ENCODE assay signal across 13 cellular contexts in genomic region chrX:132226169-132226568, GRCh38. TPM values are rescaled to one million over a fixed set of nuclear protein-coding genes. Genes with fewer than 3 reads are reported as not detected.
DNase-seq lines count a peak whose midpoint lies in the region; ATAC-seq, FAIRE-seq and TF ChIP-seq lines count a peak whose summit lies in the region.
"Had no signal": no experiment of that assay in that cellular context is flagged by ENCODE, and none has a peak within 500 bp of the region (broad histone marks: within the 10 kb centered on the region; RNA-seq: fewer than 3 reads in every experiment).

No MANE protein-coding gene starts in this region.

- H4K8ac ChIP-seq in mesenchymal stem cell (ENCODE audit: low read length): no peak overlapping the region

- RAD21 ChIA-PET in GM12878 (lab: Charles Lee; ENCODE audit: unreplicated experiment): interaction anchor here (0.7 to 1.9 kb wide), 9 partner anchors 67 to 405 kb away, joined by 3 to 20 read pairs (median 5); no protein-coding TSS in a partner anchor

- intact Hi-C loops in GM12878 (cut with micrococcal nuclease; ENCODE audit: unreplicated experiment): loop anchor here (2.0 to 5.0 kb wide), 2 partner anchors 389 to 406 kb away; no protein-coding TSS in a partner anchor
- intact Hi-C loops in activated T-helper 2 cell treated with anti-CD3 and anti-CD28 coated beads, Interferon-gamma antibody, Interleukin-2, Interleukin-4, amounts not matched to agents 10 μg/mL and 5 μg/mL and 100 μg/mL, durations not matched to agents 14 hours and 24 hours and 36 hours (cut with micrococcal nuclease): loop anchor here (5.0 kb wide), 1 partner anchor 406 kb away; no protein-coding TSS in a partner anchor

- H3K79me1 ChIP-seq in mesenchymal stem cell (replicated peaks; ENCODE audit: low read length, poor library complexity, severe bottlenecking): no peaks in the 10 kb centered on the region

- no peak for ATAC-seq in GM12878
- ATAC-seq in GM21528 (IDR thresholded peaks at IDR 0.05; ENCODE audit: low FRiP score, unreplicated experiment): no peak
- ATAC-seq in HG03469 (IDR thresholded peaks at IDR 0.05; ENCODE audit: unreplicated experiment): no peak
- ATAC-seq: activated CD4-positive, CD25-positive, alpha-beta regulatory T cell treated with anti-CD3 and anti-CD28 coated beads, Interleukin-2, amount 50 U/mL, for 24 hours had no signal

- no peak overlapping the region for H3K18ac ChIP-seq in mesenchymal stem cell (ENCODE audit: low read depth in 1 of 2, low read length in 2 of 2)

- no peak for FAIRE-seq in GM12878 (lab: Jason Lieb, UNC)

- H2BK12ac ChIP-seq in mesenchymal stem cell (ENCODE audit: low read length in 2 of 2): no peak overlapping the region

- no peak overlapping the region for H2BK5ac ChIP-seq in mesenchymal stem cell (ENCODE audit: low read depth, low read length, poor library complexity, severe bottlenecking)

- no peak for TF ChIP-seq EP300 in GM12878 (IDR thresholded peaks at IDR 0.05; ENCODE audit: borderline replicate concordance in 1 of 2, control insufficient read depth in 1 of 2, low read depth in 2 of 2, low read length in 2 of 2)

- no peak overlapping the region for H3K27ac Mint-ChIP-seq in activated CD4-positive, alpha-beta memory T cell treated with anti-CD3 and anti-CD28 coated beads, Interleukin-2, amount 10 ng/mL, durations not matched to agents 7 days and 5 days
- H3K27ac Mint-ChIP-seq in activated T-helper 2 cell treated with anti-CD3 and anti-CD28 coated beads, Interferon-gamma antibody, Interleukin-2, Interleukin-4, amounts not matched to agents 10 μg/mL and 5 μg/mL and 100 μg/mL, durations not matched to agents 14 hours and 24 hours and 36 hours: no peak overlapping the region

- H2AK5ac ChIP-seq in mesenchymal stem cell (ENCODE audit: low read length, severe bottlenecking): no peak overlapping the region

- no peak overlapping the region for H3K14ac ChIP-seq in mesenchymal stem cell (ENCODE audit: low read length in 2 of 2)

- in situ Hi-C loops in GM12878 (cut with MboI): loop anchor here (5.0 to 10.0 kb wide), 2 partner anchors 371 to 391 kb away; no protein-coding TSS in a partner anchor

- H3K79me2 ChIP-seq in Karpas-422 (ENCODE audit: low read length) (no peaks in the 10 kb centered on the region), GM12878 (ENCODE audit: control insufficient read depth, insufficient read depth, low read length) (no peaks in the 10 kb centered on the region)

- CTCF ChIA-PET in GM12878 (lab: Yijun Ruan, JAX): interaction anchor here (0.6 to 1.8 kb wide), 14 partner anchors 14 to 405 kb away, joined by 3 to 28 read pairs (median 3); partner anchors contain the start of gene FRMD7
- CTCF ChIA-PET in activated CD4-positive, alpha-beta memory T cell treated with anti-CD3 and anti-CD28 coated beads, Interleukin-2, amount 10 ng/mL, durations not matched to agents 7 days and 5 days (lab: Charles Lee): interaction anchor here (0.6 to 1.5 kb wide), 7 partner anchors 67 to 395 kb away, joined by 3 to 7 read pairs (median 3); partner anchors contain the start of gene MBNL3

- no peak for DNase-seq in GM06990 (ENCODE audit: extremely low read depth, insufficient read length)
- peak; percentile 63 for DNase-seq in Karpas-422
- DNase-seq in GM12878 (ENCODE audit: low read depth, low spot score): no peak
- DNase-seq in mesenchymal stem cell: peak; percentile 21
- DNase-seq in activated CD4-positive, alpha-beta memory T cell treated with anti-CD3 and anti-CD28 coated beads, Interleukin-2, amount 10 ng/mL, durations not matched to agents 7 days and 5 days: no peak
- DNase-seq in activated T-helper 2 cell treated with anti-CD3 and anti-CD28 coated beads, Interferon-gamma antibody, Interleukin-2, Interleukin-4, amounts not matched to agents 10 μg/mL and 5 μg/mL and 100 μg/mL, durations not matched to agents 14 hours and 24 hours and 36 hours (ENCODE audit: low spot score): no peak
- DNase-seq: amniotic stem cell; NCI-H187 treated with DMSO at 0.1 percent for 48 hours; stimulated activated CD4-positive, alpha-beta T cell treated with anti-CD3 and anti-CD28 coated beads, Interleukin-15, amount 100 ng/mL, for 24 hours; testis had no signal

- 40% methylated on average over 4 of the region's 4 CpGs for WGBS in GM12878 (ENCODE audit: insufficient coverage, insufficient replicate concordance, low lambda C conversion rate, missing lambda C conversion rate)
- 58% methylated on average over 2 of the region's 4 CpGs for WGBS in mesenchymal stem cell

- no peak overlapping the region for H3K23ac ChIP-seq in mesenchymal stem cell (ENCODE audit: low read length in 2 of 2)

- H3K27me3 ChIP-seq in GM06990 (replicated peaks; ENCODE audit: control insufficient read depth, insufficient read depth, low read length) (no peaks in the 10 kb centered on the region), Karpas-422 (ENCODE audit: low read length) (no peaks in the 10 kb centered on the region), GM12878 (replicated peaks in 1 of 2; ENCODE audit: control insufficient read depth in 2 of 2, insufficient read depth in 2 of 2, low read length in 1 of 2) (no peaks in the 10 kb centered on the region), mesenchymal stem cell (ENCODE audit: control insufficient read depth in 1 of 2, insufficient read depth in 1 of 2, low read length in 2 of 2) (peaks cover 0 to 11% of the 10 kb centered on the region in 2 experiments)
- H3K27me3 ChIP-seq: testis had no signal

- H3K4me2 ChIP-seq in Karpas-422 (ENCODE audit: low read depth, low read length, poor library complexity, severe bottlenecking): no peak overlapping the region
- no peak overlapping the region for H3K4me2 ChIP-seq in GM12878 (ENCODE audit: control insufficient read depth, insufficient read depth)
- H3K4me2 ChIP-seq in mesenchymal stem cell (ENCODE audit: low read length, poor library complexity, severe bottlenecking): no peak overlapping the region

- H3K36me3 ChIP-seq in GM06990 (ENCODE audit: control insufficient read depth, insufficient read depth, low read length): no peaks in the 10 kb centered on the region
- H3K36me3 ChIP-seq in Karpas-422 (ENCODE audit: insufficient read depth, low read length): no peaks in the 10 kb centered on the region
- no peaks in the 10 kb centered on the region for H3K36me3 ChIP-seq in GM12878 (ENCODE audit: control insufficient read depth in 2 of 2, insufficient read depth in 2 of 2, low read length in 1 of 2)
- no peaks in the 10 kb centered on the region for H3K36me3 ChIP-seq in mesenchymal stem cell (ENCODE audit: control insufficient read depth in 1 of 2, insufficient read depth in 2 of 2, low read depth in 1 of 2, low read length in 2 of 2)

- no peaks in the 10 kb centered on the region for H4K20me1 ChIP-seq in Karpas-422 (ENCODE audit: insufficient read depth, low read depth, low read length)
- H4K20me1 ChIP-seq in GM12878 (ENCODE audit: control insufficient read depth, insufficient read depth): no peaks in the 10 kb centered on the region

- H3K4me1 Mint-ChIP-seq in activated CD4-positive, alpha-beta memory T cell treated with anti-CD3 and anti-CD28 coated beads, Interleukin-2, amount 10 ng/mL, durations not matched to agents 7 days and 5 days: peaks cover 7% of the 10 kb centered on the region
- peaks cover 10% of the 10 kb centered on the region for H3K4me1 Mint-ChIP-seq in activated T-helper 2 cell treated with anti-CD3 and anti-CD28 coated beads, Interferon-gamma antibody, Interleukin-2, Interleukin-4, amounts not matched to agents 10 μg/mL and 5 μg/mL and 100 μg/mL, durations not matched to agents 14 hours and 24 hours and 36 hours (ENCODE audit: low read depth)

- H3K9me3 Mint-ChIP-seq in activated CD4-positive, alpha-beta memory T cell treated with anti-CD3 and anti-CD28 coated beads, Interleukin-2, amount 10 ng/mL, durations not matched to agents 7 days and 5 days: no peaks in the 10 kb centered on the region
- no peaks in the 10 kb centered on the region for H3K9me3 Mint-ChIP-seq in activated T-helper 2 cell treated with anti-CD3 and anti-CD28 coated beads, Interferon-gamma antibody, Interleukin-2, Interleukin-4, amounts not matched to agents 10 μg/mL and 5 μg/mL and 100 μg/mL, durations not matched to agents 14 hours and 24 hours and 36 hours

- no peak overlapping the region for H2BK15ac ChIP-seq in mesenchymal stem cell (ENCODE audit: low read depth, poor library complexity, severe bottlenecking)

- no peak overlapping the region for H3K9ac ChIP-seq in Karpas-422 (ENCODE audit: low read length)
- no peak overlapping the region for H3K9ac ChIP-seq in GM12878 (ENCODE audit: control insufficient read depth, insufficient read depth, low read length)
- H3K9ac ChIP-seq in mesenchymal stem cell (ENCODE audit: low read length): no peak overlapping the region

- H3K27me3 Mint-ChIP-seq in activated CD4-positive, alpha-beta memory T cell treated with anti-CD3 and anti-CD28 coated beads, Interleukin-2, amount 10 ng/mL, durations not matched to agents 7 days and 5 days: no peaks in the 10 kb centered on the region
- H3K27me3 Mint-ChIP-seq in activated T-helper 2 cell treated with anti-CD3 and anti-CD28 coated beads, Interferon-gamma antibody, Interleukin-2, Interleukin-4, amounts not matched to agents 10 μg/mL and 5 μg/mL and 100 μg/mL, durations not matched to agents 14 hours and 24 hours and 36 hours (ENCODE audit: low read depth): no peaks in the 10 kb centered on the region

- no peaks in the 10 kb centered on the region for H3K4me1 ChIP-seq in Karpas-422 (ENCODE audit: low read length)
- H3K4me1 ChIP-seq in GM12878 (ENCODE audit: control insufficient read depth, insufficient read depth, low read length): no peaks in the 10 kb centered on the region
- H3K4me1 ChIP-seq in mesenchymal stem cell (ENCODE audit: control insufficient read depth, insufficient read depth, low read depth, low read length): no peaks in the 10 kb centered on the region
- H3K4me1 ChIP-seq: testis had no signal

- SMC1A ChIA-PET in GM12878 (lab: Charles Lee; ENCODE audit: uncharacterized antibody, unreplicated experiment): interaction anchor here (1.0 to 1.8 kb wide), 6 partner anchors 67 to 405 kb away, joined by 3 to 12 read pairs (median 4); no protein-coding TSS in a partner anchor

- TF ChIP-seq RAD21 in GM12878 (IDR thresholded peaks at IDR 0.05; ENCODE audit: insufficient read depth, low read depth, low read length): peak; percentile 75

- H3K4me3 Mint-ChIP-seq in activated CD4-positive, alpha-beta memory T cell treated with anti-CD3 and anti-CD28 coated beads, Interleukin-2, amount 10 ng/mL, durations not matched to agents 7 days and 5 days: no peak overlapping the region
- H3K4me3 Mint-ChIP-seq in activated T-helper 2 cell treated with anti-CD3 and anti-CD28 coated beads, Interferon-gamma antibody, Interleukin-2, Interleukin-4, amounts not matched to agents 10 μg/mL and 5 μg/mL and 100 μg/mL, durations not matched to agents 14 hours and 24 hours and 36 hours (ENCODE audit: low read depth): no peak overlapping the region

- no peaks in the 10 kb centered on the region for H3K36me3 Mint-ChIP-seq in activated CD4-positive, alpha-beta memory T cell treated with anti-CD3 and anti-CD28 coated beads, Interleukin-2, amount 10 ng/mL, durations not matched to agents 7 days and 5 days (ENCODE audit: low read depth)
- H3K36me3 Mint-ChIP-seq in activated T-helper 2 cell treated with anti-CD3 and anti-CD28 coated beads, Interferon-gamma antibody, Interleukin-2, Interleukin-4, amounts not matched to agents 10 μg/mL and 5 μg/mL and 100 μg/mL, durations not matched to agents 14 hours and 24 hours and 36 hours (ENCODE audit: low read depth): no peaks in the 10 kb centered on the region

- TF ChIP-seq POLR2A in GM12878 (IDR thresholded peaks at IDR 0.05; ENCODE audit: low read depth, low read length): no peak

- H2BK120ac ChIP-seq in mesenchymal stem cell (ENCODE audit: low read depth, low read length): no peak overlapping the region

- H2AFZ ChIP-seq in Karpas-422 (ENCODE audit: low read length) (no peak overlapping the region), GM12878 (ENCODE audit: control insufficient read depth, low read depth, low read length) (no peak overlapping the region), mesenchymal stem cell (ENCODE audit: low read depth, low read length) (no peak overlapping the region)

- H3K9me3 ChIP-seq in Karpas-422 (ENCODE audit: low read length): no peaks in the 10 kb centered on the region
- H3K9me3 ChIP-seq in GM12878 (replicated peaks; ENCODE audit: control insufficient read depth, insufficient read depth, low read length): no peaks in the 10 kb centered on the region
- H3K9me3 ChIP-seq in mesenchymal stem cell (ENCODE audit: control insufficient read depth, low read length): no peaks in the 10 kb centered on the region
- H3K9me3 ChIP-seq: testis had no signal

- BruUV-seq in GM12878 (replicated peaks; lab: Mats Ljungman, UMichigan): no TSS peak

- H3K4me3 ChIP-seq in GM06990 (replicated peaks; ENCODE audit: low read depth, low read length) (no peak overlapping the region), Karpas-422 (ENCODE audit: low read length) (no peak overlapping the region), GM12878 (no peak overlapping the region), mesenchymal stem cell (ENCODE audit: insufficient read depth in 1 of 2, low read depth in 1 of 2, low read length in 2 of 2) (no peak overlapping the region)
- H3K4me3 ChIP-seq: testis had no signal

- no peak overlapping the region for H3K27ac ChIP-seq in Karpas-422 (ENCODE audit: low read length)
- no peak overlapping the region for H3K27ac ChIP-seq in GM12878 (ENCODE audit: control insufficient read depth, insufficient read depth)
- H3K27ac ChIP-seq in mesenchymal stem cell (ENCODE audit: low read length, poor library complexity, severe bottlenecking): no peak overlapping the region
- H3K27ac ChIP-seq: testis had no signal

- POLR2A ChIA-PET in GM12878 (lab: Charles Lee): no interaction called here
- POLR2A ChIA-PET in activated CD4-positive, alpha-beta memory T cell treated with anti-CD3 and anti-CD28 coated beads, Interleukin-2, amount 10 ng/mL, durations not matched to agents 7 days and 5 days (lab: Charles Lee): no interaction called here

- H3K9me2 ChIP-seq in Karpas-422 (replicated peaks; ENCODE audit: insufficient read depth, low read length): no peaks in the 10 kb centered on the region

- no peak overlapping the region for H4K91ac ChIP-seq in mesenchymal stem cell (ENCODE audit: low read length)

- TF ChIP-seq CTCF in GM06990 (IDR thresholded peaks at IDR 0.05; ENCODE audit: insufficient read depth, low read length, poor library complexity, severe bottlenecking): peak; percentile 35
- peak in 1 of 3 experiments; percentile 37; a peak in 2 of 6 replicates for TF ChIP-seq CTCF in GM12878 (IDR thresholded peaks at IDR 0.05 in 2 of 3, conservative IDR thresholded peaks at IDR 0.05 in 1 of 3; ENCODE audit: control insufficient read depth in 2 of 3, extremely low read depth in 1 of 3, insufficient read depth in 1 of 3, low read depth in 3 of 3, low read length in 3 of 3)

- no peak overlapping the region for H3K4ac ChIP-seq in mesenchymal stem cell (ENCODE audit: low read depth in 1 of 2, low read length in 2 of 2)

RNA-seq across cellular contexts. Expression of gene RAP2C, which starts 6.9 kb away (rescaled TPM):
- 9.8 and 27.7 TPM in 2 replicates for total RNA-seq in Karpas-422 (2014; rRNA removed; shearing (Covaris generic); ENCODE audit: low replicate concordance)
- total RNA-seq in GM12878 (2013; cell fraction: nucleolus; rRNA removed): 14.4 and 16.0 TPM in 2 replicates
- total RNA-seq in GM12878 (2014; rRNA removed) (17.1 and 20.6 TPM in 2 replicates), GM12878 (2014; rRNA removed; fragmentation: Illumina TruSeq; extraction: Trizol) (31.3 and 32.0 TPM in 2 replicates), GM12878 (2021) (32.1 and 35.9 TPM in 2 replicates)
- 12.8 TPM for polyA plus RNA-seq in GM12878 (2011; ENCODE audit: low read depth)
- polyA plus RNA-seq in GM12878 (2011; rRNA removed) (23.9 and 39.5 TPM in 2 replicates), GM12878 (2014; fragmentation: Illumina TruSeq; extraction: Trizol) (27.0 and 38.0 TPM in 2 replicates), GM12878 (2014; fragmentation: Nextera tagmentation; extraction: Ambion mirVana) (10 to 100 TPM; 20.3 to 27.4 TPM), GM12878 (2014; rRNA removed) (16.0 and 20.0 TPM in 2 replicates), GM12878 (2016; fragmentation: Nextera tagmentation; extraction: Ambion mirVana) (10 to 100 TPM; 23.1 to 29.6 TPM)
- polyA plus RNA-seq in GM12878 (2011; cell fraction: cytosol; rRNA removed): 11.8 and 12.4 TPM in 2 replicates
- polyA plus RNA-seq in GM12878 (2011; cell fraction: nucleus; rRNA removed): 16.8 and 17.9 TPM in 2 replicates
- 22.3 and 23.4 TPM in 2 replicates for polyA plus RNA-seq in GM12878 (2012)
- 18.5 and 28.7 TPM in 2 replicates for polyA minus RNA-seq in GM12878 (2011; rRNA and poly(A)+ RNA removed)
- polyA minus RNA-seq in GM12878 (2011; cell fraction: cytosol; rRNA and poly(A)+ RNA removed): 13.2 and 16.6 TPM in 2 replicates
- 6.3 and 7.9 TPM in 2 replicates for polyA minus RNA-seq in GM12878 (2011; cell fraction: nucleus; rRNA and poly(A)+ RNA removed)
- 22.7 TPM for polyA plus RNA-seq in mesenchymal stem cell (2013, experiment 1 of 2)
- 23.9 TPM for polyA plus RNA-seq in mesenchymal stem cell (2013, experiment 2 of 2)
- 10 to 100 TPM; 47.1 to 47.8 TPM for total RNA-seq in activated CD4-positive, alpha-beta memory T cell treated with anti-CD3 and anti-CD28 coated beads, Interleukin-2, amount 10 ng/mL, durations not matched to agents 7 days and 5 days
- total RNA-seq in activated T-helper 2 cell treated with anti-CD3 and anti-CD28 coated beads, Interferon-gamma antibody, Interleukin-2, Interleukin-4, amounts not matched to agents 10 μg/mL and 5 μg/mL and 100 μg/mL, durations not matched to agents 14 hours and 24 hours and 36 hours: 40.1 and 42.1 TPM in 2 replicates

Comparison
In these comparisons a context has a peak if more than half of its experiments do, and no peak if none do; other contexts are left out.
1. DNase-seq: peak in Karpas-422 (single experiment) and mesenchymal stem cell (single experiment); none in GM06990 (single experiment), GM12878 (single experiment), activated CD4-positive, alpha-beta memory T cell treated with anti-CD3 and anti-CD28 coated beads, Interleukin-2, amount 10 ng/mL, durations not matched to agents 7 days and 5 days (single experiment) and activated T-helper 2 cell treated with anti-CD3 and anti-CD28 coated beads, Interferon-gamma antibody, Interleukin-2, Interleukin-4, amounts not matched to agents 10 μg/mL and 5 μg/mL and 100 μg/mL, durations not matched to agents 14 hours and 24 hours and 36 hours (single experiment).